Comparison of ENCODE assay signal across 8 cellular contexts in the genomic region with DNA sequence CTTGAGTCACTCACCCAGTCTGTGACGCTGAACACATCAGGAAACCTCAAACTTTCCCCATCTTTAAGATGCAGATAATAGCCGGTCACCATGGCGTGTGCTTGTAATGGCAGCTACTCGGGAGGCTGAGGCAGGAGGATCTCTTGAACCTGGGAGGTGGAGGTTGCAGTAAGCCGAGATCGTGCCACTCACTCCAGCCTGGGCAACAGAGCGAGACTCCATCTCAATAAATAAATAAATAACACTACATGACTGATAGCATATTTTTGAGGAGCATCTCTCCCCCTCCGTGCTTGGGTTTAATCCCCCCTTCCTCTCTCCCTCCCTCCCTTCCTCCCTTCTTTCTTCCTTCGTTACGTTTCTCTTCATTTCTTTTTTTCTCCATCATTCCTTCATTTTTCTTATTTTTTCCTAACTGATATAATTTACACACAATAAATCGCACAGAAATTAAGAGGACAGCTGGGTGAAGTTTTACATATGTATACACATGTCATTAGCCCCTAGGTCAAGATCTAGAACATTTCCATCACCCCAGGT. TPM values are rescaled to one million over a fixed set of nuclear protein-coding genes. Genes with fewer than 3 reads are reported as not detected.
DNase-seq lines count a peak whose midpoint lies in the region; ATAC-seq and TF ChIP-seq lines count a peak whose summit lies in the region.

No MANE protein-coding gene starts in this region.

- peaks cover 45% of the 10 kb centered on the region for H3K36me3 Mint-ChIP-seq in Calu3 (ENCODE audit: insufficient read depth, unreplicated experiment)
- H3K36me3 Mint-ChIP-seq in HFFc6 (ENCODE audit: low read depth), result no peaks in the 10 kb centered on the region; the same call in 1 of the 2 replicates
- H3K36me3 Mint-ChIP-seq in activated CD8-positive, alpha-beta T cell treated with anti-CD3 and anti-CD28 coated beads, Interleukin-2, amount 10 ng/mL, durations not matched to agents 7 days and 5 days (ENCODE audit: low read depth), result peaks cover 8% of the 10 kb centered on the region

- H3K27me3 Mint-ChIP-seq in Calu3 (ENCODE audit: unreplicated experiment) (no peaks in the 10 kb centered on the region), HFFc6 (ENCODE audit: insufficient read depth) (peaks cover 4% of the 10 kb centered on the region; the same call in 1 of the 2 replicates)
- H3K27me3 Mint-ChIP-seq in activated CD8-positive, alpha-beta T cell treated with anti-CD3 and anti-CD28 coated beads, Interleukin-2, amount 10 ng/mL, durations not matched to agents 7 days and 5 days (ENCODE audit: low read depth), result peaks cover 3% of the 10 kb centered on the region

- H3K27ac ChIP-seq in lower lobe of right lung, result peak overlapping the region; percentile 90

- H3K27ac Mint-ChIP-seq in Calu3 (ENCODE audit: unreplicated experiment) (peak overlapping the region; percentile 99), HFFc6 (peak overlapping the region; percentile 90)
- H3K27ac Mint-ChIP-seq in activated CD8-positive, alpha-beta T cell treated with anti-CD3 and anti-CD28 coated beads, Interleukin-2, amount 10 ng/mL, durations not matched to agents 7 days and 5 days, result peak overlapping the region; percentile 99

- intact Hi-C loops in Calu3 (cut with micrococcal nuclease; ENCODE audit: unreplicated experiment), result loop anchor here (1.0 kb wide), 1 partner anchor 37 kb away; no protein-coding TSS in a partner anchor
- intact Hi-C loops in lower lobe of right lung (cut with DNase I), result no loop called here

- peak overlapping the region; percentile 70 for H3K4me3 Mint-ChIP-seq in Calu3 (ENCODE audit: low read depth, unreplicated experiment)
- H3K4me3 Mint-ChIP-seq in HFFc6, result peak overlapping the region; percentile 85
- peak overlapping the region; percentile 74 for H3K4me3 Mint-ChIP-seq in activated CD8-positive, alpha-beta T cell treated with anti-CD3 and anti-CD28 coated beads, Interleukin-2, amount 10 ng/mL, durations not matched to agents 7 days and 5 days

- CTCF ChIA-PET in Calu3 (lab: Charles Lee), result interaction anchor here (1.2 to 2.8 kb wide), 5 partner anchors 17 to 140 kb away, joined by 3 to 17 read pairs (median 7); no protein-coding TSS in a partner anchor
- CTCF ChIA-PET in activated CD8-positive, alpha-beta T cell treated with anti-CD3 and anti-CD28 coated beads, Interleukin-2, amount 10 ng/mL, durations not matched to agents 7 days and 5 days (lab: Charles Lee), result interaction anchor here (1.0 to 4.1 kb wide), 14 partner anchors 8 to 237 kb away, joined by 3 to 25 read pairs (median 4); partner anchors contain the start of gene RSPH3

- TF ChIP-seq CTCF in Calu3 (IDR thresholded peaks at IDR 0.05; ENCODE audit: unreplicated experiment), result no peak
- no peak for TF ChIP-seq CTCF in HFFc6 (IDR thresholded peaks at IDR 0.05)
- TF ChIP-seq CTCF in lower lobe of right lung (IDR thresholded peaks at IDR 0.05), result no peak

- H3K4me1 ChIP-seq in lower lobe of right lung, result peaks cover 4% of the 10 kb centered on the region

- H3K36me3 ChIP-seq in lower lobe of right lung, result no peaks in the 10 kb centered on the region

- DNase-seq in Calu3 (no peak), HFFc6 (no peak), lower lobe of right lung (no peak), DMS153 (lab: John Stamatoyannopoulos, UW) (no peak), GOT3 (lab: John Stamatoyannopoulos, UW) (no peak), NCI-H2196 treated with DMSO at 0.1 percent for 48 hours (lab: John Stamatoyannopoulos, UW; ENCODE audit: unreplicated experiment) (no peak)
- DNase-seq in activated CD8-positive, alpha-beta T cell treated with anti-CD3 and anti-CD28 coated beads, Interleukin-2, amount 10 ng/mL, durations not matched to agents 7 days and 5 days, result no peak

- peaks cover 29% of the 10 kb centered on the region for H3K4me1 Mint-ChIP-seq in Calu3 (ENCODE audit: low read depth, unreplicated experiment)
- H3K4me1 Mint-ChIP-seq in HFFc6 (ENCODE audit: low read depth), result peaks cover 23% of the 10 kb centered on the region
- H3K4me1 Mint-ChIP-seq in activated CD8-positive, alpha-beta T cell treated with anti-CD3 and anti-CD28 coated beads, Interleukin-2, amount 10 ng/mL, durations not matched to agents 7 days and 5 days (ENCODE audit: low read depth), result peaks cover 37% of the 10 kb centered on the region

- no peaks in the 10 kb centered on the region for H3K9me3 ChIP-seq in lower lobe of right lung

- POLR2A ChIA-PET in activated CD8-positive, alpha-beta T cell treated with anti-CD3 and anti-CD28 coated beads, Interleukin-2, amount 10 ng/mL, durations not matched to agents 7 days and 5 days (lab: Charles Lee), result interaction anchor here (0.7 to 5.8 kb wide), 15 partner anchors 18 to 226 kb away, joined by 3 to 100 read pairs (median 9); partner anchors contain the start of genes DYNLT1 and EZR

- H3K27me3 ChIP-seq in lower lobe of right lung (ENCODE audit: low read depth), result no peaks in the 10 kb centered on the region

- TSS peak; percentile 90 for BruUV-seq in Calu3 (replicated peaks; lab: Mats Ljungman, UMichigan)

- no peaks in the 10 kb centered on the region for H3K9me3 Mint-ChIP-seq in Calu3 (ENCODE audit: low read depth, unreplicated experiment)
- no peaks in the 10 kb centered on the region for H3K9me3 Mint-ChIP-seq in HFFc6
- no peaks in the 10 kb centered on the region for H3K9me3 Mint-ChIP-seq in activated CD8-positive, alpha-beta T cell treated with anti-CD3 and anti-CD28 coated beads, Interleukin-2, amount 10 ng/mL, durations not matched to agents 7 days and 5 days (ENCODE audit: insufficient read depth)

- peak overlapping the region; percentile 48 for H3K4me3 ChIP-seq in lower lobe of right lung

- ATAC-seq in activated CD8-positive, alpha-beta T cell treated with anti-CD3 and anti-CD28 coated beads, Interleukin-2, amount 10 ng/mL, durations not matched to agents 7 days and 5 days, result peak; percentile 25
- ATAC-seq in lower lobe of right lung (no peak), HG03520 (IDR thresholded peaks at IDR 0.05; ENCODE audit: unreplicated experiment) (no peak)

RNA-seq across cellular contexts. Expression of gene EZR, which starts 51.3 kb away (rescaled TPM):
- total RNA-seq in Calu3 (2022) (935 and 954 TPM in 2 replicates), lower lobe of right lung (254 TPM)
- 100 to 1,000 TPM; 118 to 183 (median 178) TPM for total RNA-seq in HFFc6 (2021; fragmentation: NEBNext Ultra II Directional; extraction: Animal tissue kit (Norgen Biotek cat#: 25700))
- 100 to 1,000 TPM; 177 to 180 TPM for total RNA-seq in activated CD8-positive, alpha-beta T cell treated with anti-CD3 and anti-CD28 coated beads, Interleukin-2, amount 10 ng/mL, durations not matched to agents 7 days and 5 days
